In the genomic region with DNA sequence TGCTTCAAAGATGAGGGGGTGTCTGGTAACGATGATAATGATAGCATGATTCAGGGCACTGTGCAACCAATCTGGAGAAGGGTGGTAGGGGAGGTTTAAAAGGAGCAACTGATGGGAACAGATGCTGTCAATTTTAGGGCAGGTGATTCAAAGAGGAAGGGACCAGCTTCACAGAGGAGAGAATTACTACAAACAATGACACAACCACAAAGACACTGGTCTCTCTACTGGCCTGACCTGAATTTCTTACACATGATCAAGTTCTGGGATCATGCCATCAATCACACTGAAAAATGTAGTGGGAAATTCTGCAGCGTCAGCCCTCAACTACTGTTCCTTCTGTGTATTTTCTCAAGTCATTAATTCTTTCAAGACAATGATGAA, we compare ENCODE assay signal across 13 cellular contexts. TPM values are rescaled to one million over a fixed set of nuclear protein-coding genes. Genes with fewer than 3 reads are reported as not detected.
DNase-seq lines count a peak whose midpoint lies in the region; ATAC-seq, FAIRE-seq and TF ChIP-seq lines count a peak whose summit lies in the region.
"Had no signal": no experiment of that assay in that cellular context is flagged by ENCODE, and none has a peak within 500 bp of the region (broad histone marks: within the 10 kb centered on the region; RNA-seq: fewer than 3 reads in every experiment).

No MANE protein-coding gene starts in this region.

- H3K36me3 ChIP-seq in heart right ventricle (peaks cover 0 to 12% (median 5%) of the 10 kb centered on the region in 9 donors), K562 (ENCODE audit: control insufficient read depth, insufficient read depth, low read length) (peaks cover 15% of the 10 kb centered on the region), mesenchymal stem cell (ENCODE audit: control insufficient read depth in 1 of 2, insufficient read depth in 2 of 2, low read depth in 1 of 2, low read length in 2 of 2) (peaks cover 0 to 11% of the 10 kb centered on the region in 2 experiments), aorta (ENCODE audit: control insufficient read depth in 1 of 2, insufficient read depth in 2 of 2, low read length in 1 of 2) (no peaks in the 10 kb centered on the region)
- H3K36me3 ChIP-seq: cardiac muscle cell had no signal

- 89 to 90% methylated on average over 2 of the region's 2 CpGs for WGBS in heart right ventricle, 2 donors
- 65% methylated on average over 2 of the region's 2 CpGs for WGBS in K562 (ENCODE audit: insufficient coverage, low coverage, missing lambda C conversion rate)
- WGBS in mesenchymal stem cell = 46% methylated on average over 1 of the region's 2 CpGs
- 41 to 47% methylated on average over 2 of the region's 2 CpGs for WGBS in aorta, 2 donors

- DNase-seq in heart right ventricle (no peak), cardiac septum (ENCODE audit: low spot score) (no peak), K562 (ENCODE audit: extremely low read depth in 1 of 4, low spot score in 3 of 4) (no peak), mesenchymal stem cell (peak; percentile 40), aorta (no peak), dermis blood vessel endothelial cell (no peak), GM19238 (ENCODE audit: insufficient read length, low spot score) (no peak), inferior parietal cortex (ENCODE audit: extremely low spot score) (no peak)
- DNase-seq: activated CD4-positive, alpha-beta T cell treated with anti-CD3 and anti-CD28 coated beads, Interleukin-2, amount 50 U/mL, for 48 hours; glutamatergic neuron; NCI-H1694 had no signal

- FAIRE-seq in K562 (lab: Jason Lieb, UNC) = no peak

- H3K4ac ChIP-seq in mesenchymal stem cell (ENCODE audit: low read depth in 1 of 2, low read length in 2 of 2) = peak overlapping the region in 1 of 2 experiments; percentile 43

- no peak for TF ChIP-seq EP300 in K562 (IDR thresholded peaks at IDR 0.05; ENCODE audit: low read length)

- H3K4me2 ChIP-seq in K562 (ENCODE audit: insufficient read depth, low read length) = no peak overlapping the region
- H3K4me2 ChIP-seq in mesenchymal stem cell (ENCODE audit: low read length, poor library complexity, severe bottlenecking) = no peak overlapping the region

- TF ChIP-seq CTCF in heart right ventricle (IDR thresholded peaks at IDR 0.05) (no peak), K562 (IDR thresholded peaks at IDR 0.05 in 2 of 3, conservative IDR thresholded peaks at IDR 0.05 in 1 of 3; ENCODE audit: insufficient read depth in 2 of 3, low read depth in 1 of 3, low read length in 3 of 3) (no peak)

- H2BK120ac ChIP-seq in mesenchymal stem cell (ENCODE audit: low read depth, low read length) = no peak overlapping the region

- peaks cover 4% of the 10 kb centered on the region for H3K79me1 ChIP-seq in mesenchymal stem cell (replicated peaks; ENCODE audit: low read length, poor library complexity, severe bottlenecking)

- in situ Hi-C loops in K562 (cut with MboI) = no loop called here

- no peak overlapping the region for H3K23ac ChIP-seq in mesenchymal stem cell (ENCODE audit: low read length in 2 of 2)

- no peaks in the 10 kb centered on the region for H3K9me3 ChIP-seq in heart right ventricle
- no peaks in the 10 kb centered on the region for H3K9me3 ChIP-seq in K562 (replicated peaks; ENCODE audit: control insufficient read depth, insufficient read depth, low read depth, low read length)
- H3K9me3 ChIP-seq in mesenchymal stem cell (ENCODE audit: control insufficient read depth, low read length) = no peaks in the 10 kb centered on the region
- H3K9me3 ChIP-seq in aorta (ENCODE audit: control insufficient read depth, low read length) = no peaks in the 10 kb centered on the region
- H3K9me3 ChIP-seq: vagina had no signal

- peak overlapping the region; percentile 93 for H2AK5ac ChIP-seq in mesenchymal stem cell (ENCODE audit: low read length, severe bottlenecking)

- no peak overlapping the region for H3K9ac ChIP-seq in K562 (ENCODE audit: insufficient read depth in 1 of 2, low read depth in 2 of 2, low read length in 2 of 2)
- no peak overlapping the region for H3K9ac ChIP-seq in mesenchymal stem cell (ENCODE audit: low read length)

- H3K4me1 ChIP-seq in heart right ventricle (peaks cover 3 to 56% (median 31%) of the 10 kb centered on the region in 9 donors), K562 (replicated peaks in 1 of 2; ENCODE audit: control insufficient read depth in 2 of 2, insufficient read depth in 2 of 2, low read length in 2 of 2) (peaks cover 7 to 16% of the 10 kb centered on the region in 2 experiments; a peak in 4 of 5 replicates), mesenchymal stem cell (ENCODE audit: control insufficient read depth, insufficient read depth, low read depth, low read length) (peaks cover 9% of the 10 kb centered on the region), aorta (ENCODE audit: control insufficient read depth in 1 of 2, insufficient read depth in 2 of 2, low read length in 2 of 2) (peaks cover 2 to 5% of the 10 kb centered on the region in 2 donors)

- H4K20me1 ChIP-seq in K562 (replicated peaks; ENCODE audit: control insufficient read depth, insufficient read depth, low read length) = peaks cover 9% of the 10 kb centered on the region

- CTCF ChIA-PET in K562 (lab: Yijun Ruan, JAX; ENCODE audit: low intra/inter-chr PET ratio) = no interaction called here

- H2BK5ac ChIP-seq in mesenchymal stem cell (ENCODE audit: low read depth, low read length, poor library complexity, severe bottlenecking) = peak overlapping the region; percentile 97

- no peaks in the 10 kb centered on the region for H3K9me1 ChIP-seq in K562 (ENCODE audit: control insufficient read depth, insufficient read depth, low read length)

- H3K27me3 ChIP-seq in heart right ventricle (no peaks in the 10 kb centered on the region), K562 (ENCODE audit: control insufficient read depth in 2 of 2, insufficient read depth in 2 of 2, low read length in 2 of 2) (no peaks in the 10 kb centered on the region), mesenchymal stem cell (ENCODE audit: control insufficient read depth in 1 of 2, insufficient read depth in 1 of 2, low read length in 2 of 2) (no peaks in the 10 kb centered on the region), aorta (ENCODE audit: control insufficient read depth in 1 of 2, insufficient read depth in 2 of 2, low read length in 1 of 2) (no peaks in the 10 kb centered on the region)
- H3K27me3 ChIP-seq: cardiac muscle cell, vagina had no signal

- ATAC-seq in heart right ventricle = no peak
- ATAC-seq in K562 = no peak
- no peak for ATAC-seq in aorta (ENCODE audit: low FRiP score)

- TF ChIP-seq POLR2A in K562 (conservative IDR thresholded peaks at IDR 0.05) = no peak

- no peak for TF ChIP-seq RAD21 in K562 (CRISPR knock-in tag; conservative IDR thresholded peaks at IDR 0.05 in 1 of 2, IDR thresholded peaks at IDR 0.05 in 1 of 2)

- no peak overlapping the region for H2AFZ ChIP-seq in K562 (ENCODE audit: low read depth, low read length)
- no peak overlapping the region for H2AFZ ChIP-seq in mesenchymal stem cell (ENCODE audit: low read depth, low read length)

- BruUV-seq in K562 (replicated peaks; lab: Mats Ljungman, UMichigan) = no TSS peak

- intact Hi-C loops in heart right ventricle (cut with DNase I) (loop anchor here (5.0 to 10.0 kb wide), 7 partner anchors 96 to 849 kb away; a partner anchor contains a TSS), cardiac septum (cut with DNase I) (loop anchor here (5.0 kb wide), 2 partner anchors 91 to 849 kb away; a partner anchor contains a TSS), K562 (cut with micrococcal nuclease) (loop anchor here (10.0 kb wide), 1 partner anchor 846 kb away; a partner anchor contains a TSS), aorta (cut with DNase I) (loop anchor here in 1 of 2 donors (10.0 kb wide), 1 partner anchor 846 kb away; a partner anchor contains a TSS)

- no peak overlapping the region for H2BK15ac ChIP-seq in mesenchymal stem cell (ENCODE audit: low read depth, poor library complexity, severe bottlenecking)

- peaks cover 23% of the 10 kb centered on the region for H3K79me2 ChIP-seq in K562 (ENCODE audit: control insufficient read depth, insufficient read depth, low read length)

- peak overlapping the region; percentile 41 to 45 for H2BK12ac ChIP-seq in mesenchymal stem cell (ENCODE audit: low read length in 2 of 2)

- no peak overlapping the region for H3K4me3 ChIP-seq in heart right ventricle
- no peak overlapping the region for H3K4me3 ChIP-seq in K562
- no peak overlapping the region for H3K4me3 ChIP-seq in mesenchymal stem cell (ENCODE audit: insufficient read depth in 1 of 2, low read depth in 1 of 2, low read length in 2 of 2)
- no peak overlapping the region for H3K4me3 ChIP-seq in aorta (ENCODE audit: low read length in 2 of 2)
- H3K4me3 ChIP-seq: cardiac muscle cell, vagina had no signal

- no peak overlapping the region for H4K8ac ChIP-seq in mesenchymal stem cell (ENCODE audit: low read length)

- peak overlapping the region; percentile 3 to 34 for H3K18ac ChIP-seq in mesenchymal stem cell (ENCODE audit: low read depth in 1 of 2, low read length in 2 of 2)

- no peak overlapping the region for H4K91ac ChIP-seq in mesenchymal stem cell (ENCODE audit: low read length)

- H3K14ac ChIP-seq in mesenchymal stem cell (ENCODE audit: low read length in 2 of 2) = no peak overlapping the region

- POLR2A ChIA-PET in K562 (lab: Yijun Ruan, JAX) = interaction anchor here (0.6 to 0.9 kb wide), 2 partner anchors 18 to 817 kb away, joined by 3 to 6 read pairs; no protein-coding TSS in a partner anchor

- H3K27ac ChIP-seq in heart right ventricle (peak overlapping the region in 7 of 10 donors; percentile 44 to 96 (median 66)), K562 (ENCODE audit: extremely low read depth, low read depth, low read length) (no peak overlapping the region), mesenchymal stem cell (ENCODE audit: low read length, poor library complexity, severe bottlenecking) (peak overlapping the region; percentile 100), aorta (ENCODE audit: low read depth in 1 of 2, low read length in 2 of 2) (peak overlapping the region; percentile 81 to 97)
- H3K27ac ChIP-seq: vagina had no signal

RNA-seq across cellular contexts. Expression of a gene that starts 2.6 kb away (rescaled TPM):
- total RNA-seq in heart right ventricle (100 to 1,000 TPM; 125 to 182 (median 153) TPM), cardiac septum (151 TPM), K562 (2014; rRNA removed) (78.4 and 82.3 TPM in 2 replicates), K562 (2014; rRNA removed; fragmentation: Illumina TruSeq; extraction: Trizol) (116 and 133 TPM in 2 replicates), K562 (2015; rRNA removed; fragmentation: Illumina TruSeq; extraction: Trizol) (120 and 128 TPM in 2 replicates), K562 (2021) (121 and 123 TPM in 2 replicates), aorta (100 to 1,000 TPM; 122 to 153 TPM), dermis blood vessel endothelial cell (226 and 279 TPM in 2 replicates)
- polyA plus RNA-seq in heart right ventricle (10 to 100 TPM; 27.9 to 83.5 TPM), K562 (2011; rRNA removed) (68.6 and 75.1 TPM in 2 replicates), K562 (2014; fragmentation: Illumina TruSeq; extraction: Trizol) (112 and 120 TPM in 2 replicates), K562 (2014; fragmentation: Nextera tagmentation; extraction: Ambion mirVana) (100 to 1,000 TPM in 1 of 2 experiments, 10 to 100 TPM in 1; 72.3 to 273 TPM), K562 (2014; rRNA removed) (83.4 and 86.2 TPM in 2 replicates), aorta (10 to 100 TPM; 48.8 to 65.1 TPM)
- total RNA-seq in K562 (2011; cell fraction: chromatin; rRNA removed; ENCODE audit: low replicate concordance) = 12.9 and 28.4 TPM in 2 replicates
- 13.3 and 15.1 TPM in 2 replicates for total RNA-seq in K562 (2011; cell fraction: nucleolus; rRNA removed)
- 20.2 and 35.3 TPM in 2 replicates for total RNA-seq in K562 (2011; cell fraction: nucleoplasm; rRNA removed)
- polyA plus RNA-seq in K562 (2011; cell fraction: cytosol; rRNA removed) = 14.2 and 29.1 TPM in 2 replicates
- 17.4 and 20.8 TPM in 2 replicates for polyA plus RNA-seq in K562 (2011; cell fraction: nucleus; rRNA removed)
- polyA plus RNA-seq in K562 (2012) = 65.8 and 87.6 TPM in 2 replicates
- polyA minus RNA-seq in K562 (2011; rRNA and poly(A)+ RNA removed) = 83.2 and 102 TPM in 2 replicates
- 39.9 and 52.1 TPM in 2 replicates for polyA minus RNA-seq in K562 (2011; cell fraction: cytosol; rRNA and poly(A)+ RNA removed)
- polyA minus RNA-seq in K562 (2011; cell fraction: nucleus; rRNA and poly(A)+ RNA removed) = 10.5 and 20.2 TPM in 2 replicates
- polyA plus RNA-seq in mesenchymal stem cell (2013, experiment 1 of 2) = 149 TPM
- 153 TPM for polyA plus RNA-seq in mesenchymal stem cell (2013, experiment 2 of 2)
